1 cellular context compared by ENCODE assay signal in genomic region chr20:35226126-35226774, GRCh38.
TF ChIP-seq lines count a peak whose summit lies in the region.

TSS of gene MMP24 (plus strand) at chr20:35226690. CDS start at chr20:35226739, 49 bp downstream.

TF ChIP-seq in HepG2, 621 proteins besides CTCF, POLR2A, EP300 and RAD21 (continued from another document):
- TF ChIP-seq, protein P1, sequence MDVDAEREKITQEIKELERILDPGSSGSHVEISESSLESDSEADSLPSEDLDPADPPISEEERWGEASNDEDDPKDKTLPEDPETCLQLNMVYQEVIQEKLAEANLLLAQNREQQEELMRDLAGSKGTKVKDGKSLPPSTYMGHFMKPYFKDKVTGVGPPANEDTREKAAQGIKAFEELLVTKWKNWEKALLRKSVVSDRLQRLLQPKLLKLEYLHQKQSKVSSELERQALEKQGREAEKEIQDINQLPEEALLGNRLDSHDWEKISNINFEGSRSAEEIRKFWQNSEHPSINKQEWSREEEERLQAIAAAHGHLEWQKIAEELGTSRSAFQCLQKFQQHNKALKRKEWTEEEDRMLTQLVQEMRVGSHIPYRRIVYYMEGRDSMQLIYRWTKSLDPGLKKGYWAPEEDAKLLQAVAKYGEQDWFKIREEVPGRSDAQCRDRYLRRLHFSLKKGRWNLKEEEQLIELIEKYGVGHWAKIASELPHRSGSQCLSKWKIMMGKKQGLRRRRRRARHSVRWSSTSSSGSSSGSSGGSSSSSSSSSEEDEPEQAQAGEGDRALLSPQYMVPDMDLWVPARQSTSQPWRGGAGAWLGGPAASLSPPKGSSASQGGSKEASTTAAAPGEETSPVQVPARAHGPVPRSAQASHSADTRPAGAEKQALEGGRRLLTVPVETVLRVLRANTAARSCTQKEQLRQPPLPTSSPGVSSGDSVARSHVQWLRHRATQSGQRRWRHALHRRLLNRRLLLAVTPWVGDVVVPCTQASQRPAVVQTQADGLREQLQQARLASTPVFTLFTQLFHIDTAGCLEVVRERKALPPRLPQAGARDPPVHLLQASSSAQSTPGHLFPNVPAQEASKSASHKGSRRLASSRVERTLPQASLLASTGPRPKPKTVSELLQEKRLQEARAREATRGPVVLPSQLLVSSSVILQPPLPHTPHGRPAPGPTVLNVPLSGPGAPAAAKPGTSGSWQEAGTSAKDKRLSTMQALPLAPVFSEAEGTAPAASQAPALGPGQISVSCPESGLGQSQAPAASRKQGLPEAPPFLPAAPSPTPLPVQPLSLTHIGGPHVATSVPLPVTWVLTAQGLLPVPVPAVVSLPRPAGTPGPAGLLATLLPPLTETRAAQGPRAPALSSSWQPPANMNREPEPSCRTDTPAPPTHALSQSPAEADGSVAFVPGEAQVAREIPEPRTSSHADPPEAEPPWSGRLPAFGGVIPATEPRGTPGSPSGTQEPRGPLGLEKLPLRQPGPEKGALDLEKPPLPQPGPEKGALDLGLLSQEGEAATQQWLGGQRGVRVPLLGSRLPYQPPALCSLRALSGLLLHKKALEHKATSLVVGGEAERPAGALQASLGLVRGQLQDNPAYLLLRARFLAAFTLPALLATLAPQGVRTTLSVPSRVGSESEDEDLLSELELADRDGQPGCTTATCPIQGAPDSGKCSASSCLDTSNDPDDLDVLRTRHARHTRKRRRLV (CRISPR knock-in tag; IDR thresholded peaks at IDR 0.05), result no peak
- TF ChIP-seq ZNF737 (CRISPR knock-in tag; IDR thresholded peaks at IDR 0.05; ENCODE audit: borderline replicate concordance) (no peak), ZNF510 (CRISPR knock-in tag; IDR thresholded peaks at IDR 0.05; ENCODE audit: low read depth) (no peak), ZC3H4 (CRISPR knock-in tag; IDR thresholded peaks at IDR 0.05; ENCODE audit: borderline replicate concordance) (no peak), ZNF234 (CRISPR knock-in tag; conservative IDR thresholded peaks at IDR 0.05) (no peak), ERF (CRISPR knock-in tag; IDR thresholded peaks at IDR 0.05) (no peak), TFDP1 (CRISPR knock-in tag; IDR thresholded peaks at IDR 0.05; ENCODE audit: borderline replicate concordance) (no peak), CREBL2 (CRISPR knock-in tag; IDR thresholded peaks at IDR 0.05; ENCODE audit: borderline replicate concordance) (no peak), KLF6 (CRISPR knock-in tag; IDR thresholded peaks at IDR 0.05) (no peak)
